In the genomic region with DNA sequence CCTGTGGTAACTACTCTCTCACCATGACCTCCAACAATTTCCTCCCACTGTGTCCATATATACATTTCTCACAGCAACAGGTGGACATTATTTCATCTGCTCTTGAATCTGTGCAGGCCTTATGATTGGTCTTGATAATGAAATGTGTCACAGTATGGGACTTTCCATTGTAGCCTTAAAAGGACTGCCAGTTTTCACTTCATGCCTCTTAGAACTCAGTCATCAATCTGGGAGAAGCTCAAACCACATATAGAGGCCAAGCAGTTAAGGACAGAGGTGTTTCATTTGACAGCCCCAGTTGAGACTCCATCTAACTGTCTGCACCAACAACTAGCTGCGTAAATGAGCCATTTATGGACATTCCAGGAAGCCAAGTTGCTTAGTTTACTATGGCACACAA, we compare ENCODE assay signal across 7 cellular contexts.
"Had no signal": no experiment of that assay in that cellular context is flagged by ENCODE, and none has a peak within 500 bp of the region (broad histone marks: within the 10 kb centered on the region; RNA-seq: fewer than 3 reads in every experiment).

No MANE protein-coding gene starts in this region.

- FAIRE-seq: G401.6, GM12891, GM12892, GM18507, GM19239 had no signal

- DNase-seq: GDM1, GF-D8 had no signal
